Comparison of ENCODE assay signal across 1 cellular context in the genomic region with DNA sequence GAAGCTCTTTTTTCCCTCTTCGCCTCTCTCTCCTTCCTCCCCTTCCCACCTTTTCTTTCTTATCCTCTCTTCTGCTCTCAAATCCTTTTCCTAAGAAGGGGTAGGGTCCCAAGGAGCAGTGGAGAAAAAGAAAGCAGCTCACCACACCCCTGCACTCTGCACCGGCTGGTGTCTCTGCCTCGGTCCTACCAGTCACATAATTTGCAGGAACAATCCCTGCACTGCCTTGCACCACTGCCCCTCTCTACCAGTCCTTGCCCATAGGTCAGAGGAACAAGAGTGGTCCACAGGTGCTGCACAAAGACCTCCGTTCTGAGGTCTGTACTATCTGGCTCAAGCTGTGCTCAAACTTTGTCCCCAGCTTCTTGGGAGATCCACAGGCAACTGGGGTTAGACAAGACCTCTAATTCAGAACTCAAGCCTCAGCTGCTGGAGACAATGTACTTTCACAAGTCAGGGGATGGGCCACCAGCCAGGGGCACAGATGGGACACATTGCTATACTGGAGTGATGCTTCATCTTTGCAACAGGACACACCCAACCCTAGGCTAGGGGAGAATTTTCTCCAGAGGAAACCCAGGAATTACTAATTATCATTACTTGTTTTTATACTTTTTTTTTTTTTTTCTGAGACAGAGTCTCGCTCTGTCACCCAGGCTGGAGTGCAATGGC.
TF ChIP-seq lines count a peak whose summit lies in the region.

No MANE protein-coding gene starts in this region.

TF ChIP-seq in GM23338, 12 proteins besides CTCF, POLR2A, EP300 and RAD21:
- TF ChIP-seq, protein P1, sequence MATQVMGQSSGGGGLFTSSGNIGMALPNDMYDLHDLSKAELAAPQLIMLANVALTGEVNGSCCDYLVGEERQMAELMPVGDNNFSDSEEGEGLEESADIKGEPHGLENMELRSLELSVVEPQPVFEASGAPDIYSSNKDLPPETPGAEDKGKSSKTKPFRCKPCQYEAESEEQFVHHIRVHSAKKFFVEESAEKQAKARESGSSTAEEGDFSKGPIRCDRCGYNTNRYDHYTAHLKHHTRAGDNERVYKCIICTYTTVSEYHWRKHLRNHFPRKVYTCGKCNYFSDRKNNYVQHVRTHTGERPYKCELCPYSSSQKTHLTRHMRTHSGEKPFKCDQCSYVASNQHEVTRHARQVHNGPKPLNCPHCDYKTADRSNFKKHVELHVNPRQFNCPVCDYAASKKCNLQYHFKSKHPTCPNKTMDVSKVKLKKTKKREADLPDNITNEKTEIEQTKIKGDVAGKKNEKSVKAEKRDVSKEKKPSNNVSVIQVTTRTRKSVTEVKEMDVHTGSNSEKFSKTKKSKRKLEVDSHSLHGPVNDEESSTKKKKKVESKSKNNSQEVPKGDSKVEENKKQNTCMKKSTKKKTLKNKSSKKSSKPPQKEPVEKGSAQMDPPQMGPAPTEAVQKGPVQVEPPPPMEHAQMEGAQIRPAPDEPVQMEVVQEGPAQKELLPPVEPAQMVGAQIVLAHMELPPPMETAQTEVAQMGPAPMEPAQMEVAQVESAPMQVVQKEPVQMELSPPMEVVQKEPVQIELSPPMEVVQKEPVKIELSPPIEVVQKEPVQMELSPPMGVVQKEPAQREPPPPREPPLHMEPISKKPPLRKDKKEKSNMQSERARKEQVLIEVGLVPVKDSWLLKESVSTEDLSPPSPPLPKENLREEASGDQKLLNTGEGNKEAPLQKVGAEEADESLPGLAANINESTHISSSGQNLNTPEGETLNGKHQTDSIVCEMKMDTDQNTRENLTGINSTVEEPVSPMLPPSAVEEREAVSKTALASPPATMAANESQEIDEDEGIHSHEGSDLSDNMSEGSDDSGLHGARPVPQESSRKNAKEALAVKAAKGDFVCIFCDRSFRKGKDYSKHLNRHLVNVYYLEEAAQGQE (IDR thresholded peaks at IDR 0.05; ENCODE audit: unreplicated experiment): no peak
- TF ChIP-seq, protein P2, sequence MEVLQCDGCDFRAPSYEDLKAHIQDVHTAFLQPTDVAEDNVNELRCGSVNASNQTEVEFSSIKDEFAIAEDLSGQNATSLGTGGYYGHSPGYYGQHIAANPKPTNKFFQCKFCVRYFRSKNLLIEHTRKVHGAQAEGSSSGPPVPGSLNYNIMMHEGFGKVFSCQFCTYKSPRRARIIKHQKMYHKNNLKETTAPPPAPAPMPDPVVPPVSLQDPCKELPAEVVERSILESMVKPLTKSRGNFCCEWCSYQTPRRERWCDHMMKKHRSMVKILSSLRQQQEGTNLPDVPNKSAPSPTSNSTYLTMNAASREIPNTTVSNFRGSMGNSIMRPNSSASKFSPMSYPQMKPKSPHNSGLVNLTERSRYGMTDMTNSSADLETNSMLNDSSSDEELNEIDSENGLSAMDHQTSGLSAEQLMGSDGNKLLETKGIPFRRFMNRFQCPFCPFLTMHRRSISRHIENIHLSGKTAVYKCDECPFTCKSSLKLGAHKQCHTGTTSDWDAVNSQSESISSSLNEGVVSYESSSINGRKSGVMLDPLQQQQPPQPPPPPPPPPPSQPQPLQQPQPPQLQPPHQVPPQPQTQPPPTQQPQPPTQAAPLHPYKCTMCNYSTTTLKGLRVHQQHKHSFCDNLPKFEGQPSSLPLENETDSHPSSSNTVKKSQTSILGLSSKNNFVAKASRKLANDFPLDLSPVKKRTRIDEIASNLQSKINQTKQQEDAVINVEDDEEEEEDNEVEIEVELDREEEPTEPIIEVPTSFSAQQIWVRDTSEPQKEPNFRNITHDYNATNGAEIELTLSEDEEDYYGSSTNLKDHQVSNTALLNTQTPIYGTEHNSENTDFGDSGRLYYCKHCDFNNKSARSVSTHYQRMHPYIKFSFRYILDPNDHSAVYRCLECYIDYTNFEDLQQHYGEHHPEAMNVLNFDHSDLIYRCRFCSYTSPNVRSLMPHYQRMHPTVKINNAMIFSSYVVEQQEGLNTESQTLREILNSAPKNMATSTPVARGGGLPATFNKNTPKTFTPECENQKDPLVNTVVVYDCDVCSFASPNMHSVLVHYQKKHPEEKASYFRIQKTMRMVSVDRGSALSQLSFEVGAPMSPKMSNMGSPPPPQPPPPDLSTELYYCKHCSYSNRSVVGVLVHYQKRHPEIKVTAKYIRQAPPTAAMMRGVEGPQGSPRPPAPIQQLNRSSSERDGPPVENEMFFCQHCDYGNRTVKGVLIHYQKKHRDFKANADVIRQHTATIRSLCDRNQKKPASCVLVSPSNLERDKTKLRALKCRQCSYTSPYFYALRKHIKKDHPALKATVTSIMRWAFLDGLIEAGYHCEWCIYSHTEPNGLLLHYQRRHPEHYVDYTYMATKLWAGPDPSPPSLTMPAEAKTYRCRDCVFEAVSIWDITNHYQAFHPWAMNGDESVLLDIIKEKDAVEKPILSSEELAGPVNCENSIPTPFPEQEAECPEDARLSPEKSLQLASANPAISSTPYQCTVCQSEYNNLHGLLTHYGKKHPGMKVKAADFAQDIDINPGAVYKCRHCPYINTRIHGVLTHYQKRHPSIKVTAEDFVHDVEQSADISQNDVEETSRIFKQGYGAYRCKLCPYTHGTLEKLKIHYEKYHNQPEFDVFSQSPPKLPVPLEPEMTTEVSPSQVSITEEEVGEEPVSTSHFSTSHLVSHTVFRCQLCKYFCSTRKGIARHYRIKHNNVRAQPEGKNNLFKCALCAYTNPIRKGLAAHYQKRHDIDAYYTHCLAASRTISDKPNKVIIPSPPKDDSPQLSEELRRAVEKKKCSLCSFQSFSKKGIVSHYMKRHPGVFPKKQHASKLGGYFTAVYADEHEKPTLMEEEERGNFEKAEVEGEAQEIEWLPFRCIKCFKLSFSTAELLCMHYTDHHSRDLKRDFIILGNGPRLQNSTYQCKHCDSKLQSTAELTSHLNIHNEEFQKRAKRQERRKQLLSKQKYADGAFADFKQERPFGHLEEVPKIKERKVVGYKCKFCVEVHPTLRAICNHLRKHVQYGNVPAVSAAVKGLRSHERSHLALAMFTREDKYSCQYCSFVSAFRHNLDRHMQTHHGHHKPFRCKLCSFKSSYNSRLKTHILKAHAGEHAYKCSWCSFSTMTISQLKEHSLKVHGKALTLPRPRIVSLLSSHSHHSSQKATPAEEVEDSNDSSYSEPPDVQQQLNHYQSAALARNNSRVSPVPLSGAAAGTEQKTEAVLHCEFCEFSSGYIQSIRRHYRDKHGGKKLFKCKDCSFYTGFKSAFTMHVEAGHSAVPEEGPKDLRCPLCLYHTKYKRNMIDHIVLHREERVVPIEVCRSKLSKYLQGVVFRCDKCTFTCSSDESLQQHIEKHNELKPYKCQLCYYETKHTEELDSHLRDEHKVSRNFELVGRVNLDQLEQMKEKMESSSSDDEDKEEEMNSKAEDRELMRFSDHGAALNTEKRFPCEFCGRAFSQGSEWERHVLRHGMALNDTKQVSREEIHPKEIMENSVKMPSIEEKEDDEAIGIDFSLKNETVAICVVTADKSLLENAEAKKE (CRISPR knock-in tag; IDR thresholded peaks at IDR 0.05): no peak
- TF ChIP-seq CREB1 (CRISPR knock-in tag; IDR thresholded peaks at IDR 0.05; ENCODE audit: low read depth): no peak
- TF ChIP-seq EZH2phosphoT487 (IDR thresholded peaks at IDR 0.05; ENCODE audit: unreplicated experiment): no peak
- TF ChIP-seq, protein P3, sequence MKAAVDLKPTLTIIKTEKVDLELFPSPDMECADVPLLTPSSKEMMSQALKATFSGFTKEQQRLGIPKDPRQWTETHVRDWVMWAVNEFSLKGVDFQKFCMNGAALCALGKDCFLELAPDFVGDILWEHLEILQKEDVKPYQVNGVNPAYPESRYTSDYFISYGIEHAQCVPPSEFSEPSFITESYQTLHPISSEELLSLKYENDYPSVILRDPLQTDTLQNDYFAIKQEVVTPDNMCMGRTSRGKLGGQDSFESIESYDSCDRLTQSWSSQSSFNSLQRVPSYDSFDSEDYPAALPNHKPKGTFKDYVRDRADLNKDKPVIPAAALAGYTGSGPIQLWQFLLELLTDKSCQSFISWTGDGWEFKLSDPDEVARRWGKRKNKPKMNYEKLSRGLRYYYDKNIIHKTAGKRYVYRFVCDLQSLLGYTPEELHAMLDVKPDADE (IDR thresholded peaks at IDR 0.05): no peak
- TF ChIP-seq ZNF114 (CRISPR knock-in tag; IDR thresholded peaks at IDR 0.05): no peak
- no peak for TF ChIP-seq JUNB (IDR thresholded peaks at IDR 0.05; ENCODE audit: unreplicated experiment)
- no peak for TF ChIP-seq POLR2AphosphoS5 (IDR thresholded peaks at IDR 0.05; ENCODE audit: low read depth)
- no peak for TF ChIP-seq NANOG (IDR thresholded peaks at IDR 0.05; ENCODE audit: borderline replicate concordance)
- TF ChIP-seq STAT1 (IDR thresholded peaks at IDR 0.05; ENCODE audit: unreplicated experiment): no peak
- no peak for TF ChIP-seq EZH2 (IDR thresholded peaks at IDR 0.05; ENCODE audit: low read depth, unreplicated experiment)
- no peak for TF ChIP-seq ZNF331 (CRISPR knock-in tag; IDR thresholded peaks at IDR 0.05; ENCODE audit: low read depth)
